In genomic region chr17:32502710-32503109, GRCh38 we compare ENCODE assay signal across 16 cellular contexts. TPM values are rescaled to one million over a fixed set of nuclear protein-coding genes. Genes with fewer than 3 reads are reported as not detected.
DNase-seq lines count a peak whose midpoint lies in the region; FAIRE-seq and TF ChIP-seq lines count a peak whose summit lies in the region.
"Had no signal": no experiment of that assay in that cellular context is flagged by ENCODE, and none has a peak within 500 bp of the region (broad histone marks: within the 10 kb centered on the region; RNA-seq: fewer than 3 reads in every experiment).

No MANE protein-coding gene starts in this region.

- peaks cover 2% of the 10 kb centered on the region for H3K36me3 Mint-ChIP-seq in T-helper 2 cell treated with Interferon-gamma antibody and Interleukin-4, amounts not matched to agents 5 μg/mL and 100 μg/mL, for 36 hours (ENCODE audit: low read depth)
- no peaks in the 10 kb centered on the region for H3K36me3 Mint-ChIP-seq in dendritic cell treated with granulocyte-macrophage colony-stimulating factor and Interleukin-4, amounts not matched to agents 40 ng/mL and 50 ng/mL, for 4 days (ENCODE audit: low read depth)

- H3K9ac ChIP-seq in OCI-LY3 (ENCODE audit: low read length), result no peak overlapping the region
- no peak overlapping the region for H3K9ac ChIP-seq in kidney (ENCODE audit: low read length in 2 of 2)

- 80 to 95% (median 93%) methylated on average over 10 of the region's 10 CpGs for WGBS in small intestine, 3 donors

- H3K4me3 ChIP-seq in OCI-LY3 (ENCODE audit: low read length), result no peak overlapping the region
- H3K4me3 ChIP-seq in small intestine (ENCODE audit: low read depth in 1 of 2, low read length in 2 of 2), result no peak overlapping the region
- no peak overlapping the region for H3K4me3 ChIP-seq in kidney (ENCODE audit: low read length in 2 of 2)
- H3K4me3 ChIP-seq: breast epithelium, sigmoid colon, tibial artery had no signal

- H3K4me3 Mint-ChIP-seq in T-helper 2 cell treated with Interferon-gamma antibody and Interleukin-4, amounts not matched to agents 5 μg/mL and 100 μg/mL, for 36 hours, result peak overlapping the region; percentile 77
- no peak overlapping the region for H3K4me3 Mint-ChIP-seq in dendritic cell treated with granulocyte-macrophage colony-stimulating factor and Interleukin-4, amounts not matched to agents 40 ng/mL and 50 ng/mL, for 4 days

- DNase-seq in T-helper 2 cell treated with Interferon-gamma antibody and Interleukin-4, amounts not matched to agents 5 μg/mL and 100 μg/mL, for 36 hours (ENCODE audit: low spot score), result no peak
- DNase-seq in T-helper 2 cell (no peak), small intestine (no peak), kidney (no peak), HK-2 (ENCODE audit: unreplicated experiment) (no peak)
- DNase-seq in stimulated activated CD4-positive, alpha-beta T cell treated with anti-CD3 and anti-CD28 coated beads, Interleukin-15, amount 100 ng/mL, for 24 hours, result no peak
- DNase-seq: 8988T, DMS 273 treated with DMSO at 0.1 percent for 48 hours, left cardiac atrium, NCI-H1694, SHP77, sigmoid colon had no signal

- H4K20me1 ChIP-seq in OCI-LY3 (ENCODE audit: insufficient read depth, low read length), result peaks cover 15% of the 10 kb centered on the region

- no peaks in the 10 kb centered on the region for H3K27me3 ChIP-seq in OCI-LY3 (ENCODE audit: low read depth, low read length)
- no peaks in the 10 kb centered on the region for H3K27me3 ChIP-seq in small intestine (ENCODE audit: control insufficient read depth in 2 of 2, insufficient read depth in 2 of 2, low read length in 2 of 2)
- H3K27me3 ChIP-seq: breast epithelium, sigmoid colon, tibial artery had no signal

- peak overlapping the region; percentile 78; the same call in 1 of the 2 replicates for H3K4me2 ChIP-seq in OCI-LY3 (ENCODE audit: low read length)

- TF ChIP-seq CTCF in OCI-LY3 (IDR thresholded peaks at IDR 0.05; ENCODE audit: low read depth, low read length), result no peak
- TF ChIP-seq CTCF in kidney (IDR thresholded peaks at IDR 0.05; ENCODE audit: borderline replicate concordance, extremely low read depth, insufficient read depth), result no peak

- no peak overlapping the region; the same call in 1 of the 2 replicates for H3K27ac ChIP-seq in OCI-LY3 (ENCODE audit: low read length)
- peak overlapping the region; percentile 68 to 86 for H3K27ac ChIP-seq in small intestine (ENCODE audit: low read depth in 1 of 2, low read length in 1 of 2)
- H3K27ac ChIP-seq in kidney (ENCODE audit: low read depth in 2 of 2, low read length in 2 of 2), result no peak overlapping the region
- H3K27ac ChIP-seq: breast epithelium, tibial artery had no signal

- H3K4me1 Mint-ChIP-seq in T-helper 2 cell treated with Interferon-gamma antibody and Interleukin-4, amounts not matched to agents 5 μg/mL and 100 μg/mL, for 36 hours (ENCODE audit: low read depth), result peaks cover 35% of the 10 kb centered on the region
- H3K4me1 Mint-ChIP-seq in dendritic cell treated with granulocyte-macrophage colony-stimulating factor and Interleukin-4, amounts not matched to agents 40 ng/mL and 50 ng/mL, for 4 days (ENCODE audit: low read depth), result peaks cover 47% of the 10 kb centered on the region

- no peak overlapping the region for H2AFZ ChIP-seq in OCI-LY3 (ENCODE audit: low read depth, low read length)

- H3K36me3 ChIP-seq in OCI-LY3 (replicated peaks; ENCODE audit: low read depth, low read length) (peaks cover 6% of the 10 kb centered on the region), small intestine (ENCODE audit: control insufficient read depth in 2 of 2, insufficient read depth in 2 of 2, low read length in 2 of 2) (no peaks in the 10 kb centered on the region), kidney (ENCODE audit: control insufficient read depth in 1 of 2, insufficient read depth in 2 of 2, low read length in 2 of 2) (no peaks in the 10 kb centered on the region)
- H3K36me3 ChIP-seq: breast epithelium, sigmoid colon had no signal

- H3K9me3 ChIP-seq in OCI-LY3 (ENCODE audit: insufficient read depth, low read length), result no peaks in the 10 kb centered on the region
- no peaks in the 10 kb centered on the region for H3K9me3 ChIP-seq in small intestine (ENCODE audit: control insufficient read depth, low read depth)
- H3K9me3 ChIP-seq in kidney (ENCODE audit: control insufficient read depth in 1 of 2, low read length in 2 of 2), result no peaks in the 10 kb centered on the region
- H3K9me3 ChIP-seq: breast epithelium, sigmoid colon, tibial artery had no signal

- peak overlapping the region; percentile 98 for H3K27ac Mint-ChIP-seq in T-helper 2 cell treated with Interferon-gamma antibody and Interleukin-4, amounts not matched to agents 5 μg/mL and 100 μg/mL, for 36 hours
- peak overlapping the region; percentile 82 for H3K27ac Mint-ChIP-seq in dendritic cell treated with granulocyte-macrophage colony-stimulating factor and Interleukin-4, amounts not matched to agents 40 ng/mL and 50 ng/mL, for 4 days

- intact Hi-C loops in dendritic cell treated with granulocyte-macrophage colony-stimulating factor and Interleukin-4, amounts not matched to agents 40 ng/mL and 50 ng/mL, for 4 days (cut with micrococcal nuclease), result no loop called here
- intact Hi-C loops in kidney (cut with DNase I), result no loop called here

- FAIRE-seq in small intestine (lab: Jason Lieb, UNC) (no peak), kidney (lab: Jason Lieb, UNC) (no peak)

- H3K79me2 ChIP-seq in OCI-LY3 (ENCODE audit: low read length), result no peaks in the 10 kb centered on the region

- no peaks in the 10 kb centered on the region for H3K9me3 Mint-ChIP-seq in T-helper 2 cell treated with Interferon-gamma antibody and Interleukin-4, amounts not matched to agents 5 μg/mL and 100 μg/mL, for 36 hours
- H3K9me3 Mint-ChIP-seq in dendritic cell treated with granulocyte-macrophage colony-stimulating factor and Interleukin-4, amounts not matched to agents 40 ng/mL and 50 ng/mL, for 4 days, result no peaks in the 10 kb centered on the region

- no peaks in the 10 kb centered on the region for H3K27me3 Mint-ChIP-seq in T-helper 2 cell treated with Interferon-gamma antibody and Interleukin-4, amounts not matched to agents 5 μg/mL and 100 μg/mL, for 36 hours (ENCODE audit: low read depth)
- peaks cover 2% of the 10 kb centered on the region for H3K27me3 Mint-ChIP-seq in dendritic cell treated with granulocyte-macrophage colony-stimulating factor and Interleukin-4, amounts not matched to agents 40 ng/mL and 50 ng/mL, for 4 days

- H3K4me1 ChIP-seq in OCI-LY3 (ENCODE audit: low read length) (peaks cover 28% of the 10 kb centered on the region), small intestine (ENCODE audit: control insufficient read depth in 2 of 2, insufficient read depth in 1 of 2, low read depth in 1 of 2, low read length in 1 of 2) (no peaks in the 10 kb centered on the region), kidney (ENCODE audit: control insufficient read depth in 1 of 2, insufficient read depth in 1 of 2, low read depth in 1 of 2, low read length in 2 of 2) (no peaks in the 10 kb centered on the region)
- H3K4me1 ChIP-seq: breast epithelium had no signal

RNA-seq across cellular contexts. Expression of gene CDK5R1, which starts 15.9 kb away (rescaled TPM):
- polyA plus RNA-seq in small intestine, result 1 to 10 TPM in 1 of 3 donors, under 1 TPM in 2; 0.54 to 1.6 (median 0.67) TPM
- 1.5 TPM for total RNA-seq in kidney
- polyA plus RNA-seq in kidney (ENCODE audit: insufficient read depth, low read depth, low replicate concordance), result 0.67 TPM

RNA-seq across cellular contexts. Expression of gene PSMD11, which starts 58.4 kb away (rescaled TPM):
- 10 to 100 TPM; 39.4 to 46.0 (median 42.0) TPM for polyA plus RNA-seq in small intestine
- 67.5 TPM for total RNA-seq in kidney
- 65.1 TPM for polyA plus RNA-seq in kidney (ENCODE audit: insufficient read depth, low read depth, low replicate concordance)

Comparison
In these comparisons a context has a peak if more than half of its experiments do, and no peak if none do; other contexts are left out.
1. H3K27ac ChIP-seq: peak in small intestine (2 of 2); none in OCI-LY3 (single experiment) and kidney (0 of 2).